ENCODE assay signal across 9 cellular contexts in genomic region chr6:19836799-19837510, GRCh38. TPM values are rescaled to one million over a fixed set of nuclear protein-coding genes. Genes with fewer than 3 reads are reported as not detected.
DNase-seq lines count a peak whose midpoint lies in the region; ATAC-seq, FAIRE-seq and TF ChIP-seq lines count a peak whose summit lies in the region.
"Had no signal": no experiment of that assay in that cellular context is flagged by ENCODE, and none has a peak within 500 bp of the region (broad histone marks: within the 10 kb centered on the region; RNA-seq: fewer than 3 reads in every experiment).

TSS of gene ID4 (plus strand) at chr6:19837370. CDS start at chr6:19837755, 385 bp downstream.

- peak; percentile 89 for ATAC-seq in lung (ENCODE audit: insufficient read depth, low FRiP score)
- no peak for ATAC-seq in GM21447 (IDR thresholded peaks at IDR 0.05; ENCODE audit: unreplicated experiment)
- ATAC-seq in HG03135 (IDR thresholded peaks at IDR 0.05; ENCODE audit: unreplicated experiment) = no peak

- no peak within 1 kb of the TSS for H2AFZ ChIP-seq in endothelial cell of umbilical vein (ENCODE audit: low read depth, low read length)

- peak within 1 kb of the TSS in 1 of 3 experiments; percentile 14 for H3K4me3 ChIP-seq in endothelial cell of umbilical vein (replicated peaks in 1 of 3; ENCODE audit: insufficient read depth in 1 of 3, low read depth in 1 of 3, low read length in 3 of 3)
- H3K4me3 ChIP-seq in lung = peak within 1 kb of the TSS; percentile 80
- H3K4me3 ChIP-seq in thymus (ENCODE audit: low read length) = peak within 1 kb of the TSS; percentile 32

- TF ChIP-seq CTCF in endothelial cell of umbilical vein (IDR thresholded peaks at IDR 0.05; ENCODE audit: extremely low read depth in 1 of 2, insufficient read depth in 1 of 2, low read depth in 1 of 2, low read length in 2 of 2) = no peak
- TF ChIP-seq CTCF in lung (IDR thresholded peaks at IDR 0.05; ENCODE audit: control extremely low read depth, extremely low read depth) = no peak

- H3K9me3 ChIP-seq in endothelial cell of umbilical vein (replicated peaks; ENCODE audit: control insufficient read depth, insufficient read depth, low read length) (no peaks in the 10 kb centered on the region), lung (ENCODE audit: control insufficient read depth in 2 of 2, insufficient read depth in 1 of 2, low read length in 1 of 2) (peaks cover 0 to 6% of the 10 kb centered on the region in 2 donors), thymus (ENCODE audit: control insufficient read depth) (peaks cover 7% of the 10 kb centered on the region)

- FAIRE-seq in endothelial cell of umbilical vein (lab: Jason Lieb, UNC) = no peak
- FAIRE-seq: A204.1 had no signal

- H3K27ac ChIP-seq in endothelial cell of umbilical vein (ENCODE audit: insufficient read depth, low read depth, low read length) (no peak within 1 kb of the TSS), lung (ENCODE audit: low read depth in 1 of 2, low read length in 1 of 2) (peak within 1 kb of the TSS; percentile 61 to 93), thymus (ENCODE audit: low read depth) (peak within 1 kb of the TSS; percentile 42)

- DNase-seq in NCI-H1417 (lab: John Stamatoyannopoulos, UW) (peak; percentile 71 to 89 (median 73)), NCI-H1417 treated with DMSO at 0.1 percent for 48 hours (lab: John Stamatoyannopoulos, UW) (no peak), NCI-H82 treated with DMSO at 0.1 percent for 48 hours (lab: John Stamatoyannopoulos, UW; ENCODE audit: unreplicated experiment) (peak; percentile 83), endothelial cell of umbilical vein (ENCODE audit: low read depth, low spot score) (peak; percentile 18), lung (ENCODE audit: low spot score) (peak; percentile 95)

- dilution Hi-C loops in endothelial cell of umbilical vein (cut with MboI; ENCODE audit: extremely low pct_ligation_motif_present, low sequenced_read_pairs) = no loop called here

- BruUV-seq in endothelial cell of umbilical vein (replicated peaks; lab: Mats Ljungman, UMichigan) = no TSS peak

- no peak within 1 kb of the TSS for H3K9ac ChIP-seq in endothelial cell of umbilical vein (replicated peaks; ENCODE audit: extremely low read depth, insufficient read depth, low read length)

- peaks cover 20 to 58% of the 10 kb centered on the region in 2 experiments for H3K27me3 ChIP-seq in endothelial cell of umbilical vein (ENCODE audit: control insufficient read depth in 2 of 2, insufficient read depth in 2 of 2, low read length in 2 of 2)
- H3K27me3 ChIP-seq in lung (ENCODE audit: control insufficient read depth, insufficient read depth) = no peaks in the 10 kb centered on the region
- peaks cover 49% of the 10 kb centered on the region for H3K27me3 ChIP-seq in thymus (ENCODE audit: control insufficient read depth, insufficient read depth)

- H4K20me1 ChIP-seq in endothelial cell of umbilical vein (replicated peaks; ENCODE audit: control insufficient read depth, extremely low read depth, insufficient read depth, low read length) = no peaks in the 10 kb centered on the region

- H3K4me1 ChIP-seq in endothelial cell of umbilical vein (ENCODE audit: control insufficient read depth, extremely low read depth, insufficient read depth, low read length) = no peaks in the 10 kb centered on the region
- peaks cover 0 to 2% of the 10 kb centered on the region in 2 donors for H3K4me1 ChIP-seq in lung (ENCODE audit: control insufficient read depth in 2 of 2, insufficient read depth in 2 of 2, low read length in 2 of 2)
- H3K4me1 ChIP-seq in thymus (ENCODE audit: control insufficient read depth, insufficient read depth, low read length) = no peaks in the 10 kb centered on the region

- intact Hi-C loops in endothelial cell of umbilical vein (cut with micrococcal nuclease) = loop anchor here (2.0 kb wide), 1 partner anchor 32 kb away; no protein-coding TSS in a partner anchor

- H3K9me1 ChIP-seq in endothelial cell of umbilical vein (replicated peaks; ENCODE audit: control insufficient read depth, extremely low read depth, insufficient read depth, low read length) = no peaks in the 10 kb centered on the region

- no peak for TF ChIP-seq POLR2A in endothelial cell of umbilical vein (IDR thresholded peaks at IDR 0.05; ENCODE audit: low read depth, low read length)

- peak within 1 kb of the TSS; percentile 12 for H3K4me2 ChIP-seq in endothelial cell of umbilical vein (ENCODE audit: insufficient read depth, low read length)

- H3K79me2 ChIP-seq in endothelial cell of umbilical vein (ENCODE audit: control insufficient read depth, insufficient read depth, low read length) = no peaks in the 10 kb centered on the region

- WGBS in lung, 2 donors = 2 to 3% methylated on average over 65 to 71 of the region's 71 CpGs
- 11% methylated on average over 71 of the region's 71 CpGs for WGBS in thymus

- CTCF ChIA-PET in endothelial cell of umbilical vein (lab: Charles Lee) = no interaction called here

- H3K36me3 ChIP-seq in endothelial cell of umbilical vein (ENCODE audit: control insufficient read depth in 2 of 2, extremely low read depth in 1 of 2, insufficient read depth in 2 of 2, low read length in 2 of 2) (no peaks in the 10 kb centered on the region), lung (ENCODE audit: control insufficient read depth in 2 of 2, insufficient read depth in 2 of 2, low read length in 2 of 2) (no peaks in the 10 kb centered on the region), thymus (ENCODE audit: control insufficient read depth, insufficient read depth) (no peaks in the 10 kb centered on the region)

- POLR2A ChIA-PET in endothelial cell of umbilical vein (lab: Charles Lee) = no interaction called here

TF ChIP-seq in endothelial cell of umbilical vein, 7 proteins besides CTCF, POLR2A, EP300 and RAD21:
- TF ChIP-seq MYC (IDR thresholded peaks at IDR 0.05; ENCODE audit: low read depth, low read length) (no peak), JUN (IDR thresholded peaks at IDR 0.05; ENCODE audit: borderline replicate concordance, insufficient read depth, insufficient read length, low read depth) (no peak), GATA2 (IDR thresholded peaks at IDR 0.05; ENCODE audit: insufficient read depth, insufficient read length, low read depth, low read length) (no peak), EZH2 (IDR thresholded peaks at IDR 0.05; ENCODE audit: borderline replicate concordance, low read depth, low read length, severe bottlenecking) (peak; percentile 17), POLR2AphosphoS5 (IDR thresholded peaks at IDR 0.05; ENCODE audit: insufficient read depth, low read depth, low read length) (no peak), FOS (IDR thresholded peaks at IDR 0.05; ENCODE audit: borderline replicate concordance, insufficient read depth, low read length) (no peak)
- TF ChIP-seq, protein P1, sequence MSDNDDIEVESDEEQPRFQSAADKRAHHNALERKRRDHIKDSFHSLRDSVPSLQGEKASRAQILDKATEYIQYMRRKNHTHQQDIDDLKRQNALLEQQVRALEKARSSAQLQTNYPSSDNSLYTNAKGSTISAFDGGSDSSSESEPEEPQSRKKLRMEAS (IDR thresholded peaks at IDR 0.05; ENCODE audit: insufficient read depth, insufficient read length) = no peak
TF ChIP-seq in endothelial cell of umbilical vein: peak in this region for 1.

RNA-seq across cellular contexts. Expression of gene ID4, which starts in this region (rescaled TPM):
- total RNA-seq in endothelial cell of umbilical vein (not detected in 2 replicates), lung (10 to 100 TPM; 42.3 to 66.5 TPM)
- polyA plus RNA-seq in endothelial cell of umbilical vein (not detected in 2 replicates), lung (10 to 100 TPM; 23.9 to 36.2 TPM), thymus (10.9 TPM)
- not detected in 2 replicates for polyA plus RNA-seq in endothelial cell of umbilical vein (2011; cell fraction: cytosol; rRNA removed)
- polyA plus RNA-seq in endothelial cell of umbilical vein (2011; cell fraction: nucleus; rRNA removed) = not detected in 2 replicates
- not detected in 2 replicates for polyA plus RNA-seq in endothelial cell of umbilical vein (2012)
- polyA minus RNA-seq in endothelial cell of umbilical vein = not detected in 2 replicates
- polyA minus RNA-seq in endothelial cell of umbilical vein (2011; cell fraction: cytosol; rRNA and poly(A)+ RNA removed) = not detected
- polyA minus RNA-seq in endothelial cell of umbilical vein (2011; cell fraction: nucleus; rRNA and poly(A)+ RNA removed) = not detected in 2 replicates

Comparison
In these comparisons a context has a peak if more than half of its experiments do, and no peak if none do; other contexts are left out.
1. RNA of gene ID4 (total RNA-seq): 42.3 to 66.5 TPM in lung; not detected in endothelial cell of umbilical vein; every median in the first group is over 10 times any median in the second.
2. RNA of gene ID4 (polyA plus RNA-seq): 23.9 to 36.2 TPM in lung and 10.9 TPM in thymus (single experiment); not detected in endothelial cell of umbilical vein; every median in the first group is over 10 times any median in the second.
3. Peak in DNase-seq and H3K4me2 ChIP-seq in endothelial cell of umbilical vein; RNA of the gene not detected or under 1 TPM.